In the genomic region with DNA sequence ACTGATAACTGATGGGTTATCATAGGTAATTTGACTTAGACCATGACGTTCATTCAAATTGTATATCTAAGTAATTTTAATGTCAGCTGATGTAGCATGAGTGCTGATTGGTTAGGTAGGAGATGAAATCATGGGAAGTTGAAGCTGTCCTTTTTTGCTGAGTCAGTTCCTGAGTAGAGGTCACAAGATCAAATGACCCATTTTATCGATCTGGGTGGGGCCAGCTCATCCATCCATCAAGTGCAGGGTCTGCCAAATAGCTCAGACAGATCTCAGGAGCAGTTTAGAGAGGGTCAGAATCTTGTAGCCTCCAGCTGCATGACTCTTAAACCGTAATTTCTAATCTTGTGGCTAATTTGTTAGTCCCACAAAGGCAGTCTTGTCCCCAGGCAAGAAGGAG, we compare ENCODE assay signal across 19 cellular contexts. TPM values are rescaled to one million over a fixed set of nuclear protein-coding genes. Genes with fewer than 3 reads are reported as not detected.
A peak's percentile ranks its signal among the peaks of the same experiment; 100 is the strongest.
DNase-seq lines count a peak whose midpoint lies in the region; ATAC-seq, FAIRE-seq and TF ChIP-seq lines count a peak whose summit lies in the region.
"Had no signal": no experiment of that assay in that cellular context is flagged by ENCODE, and none has a peak within 500 bp of the region (broad histone marks: within the 10 kb centered on the region; RNA-seq: fewer than 3 reads in every experiment).

No MANE protein-coding gene starts in this region.

- H3K9me3 Mint-ChIP-seq in activated naive CD4-positive, alpha-beta T cell treated with anti-CD3 and anti-CD28 coated beads for 36 hours: no peaks in the 10 kb centered on the region
- H3K9me3 Mint-ChIP-seq in mesothelial cell of epicardium: peaks cover 59% of the 10 kb centered on the region
- H3K9me3 Mint-ChIP-seq: CD8-positive, alpha-beta T cell had no signal

- no peaks in the 10 kb centered on the region for H3K79me2 ChIP-seq in K562 (ENCODE audit: control insufficient read depth, insufficient read depth, low read length)

- peaks cover 2 to 4% of the 10 kb centered on the region in 2 experiments; a peak in 1 of 5 replicates for H3K27me3 ChIP-seq in K562 (ENCODE audit: control insufficient read depth in 2 of 2, insufficient read depth in 2 of 2, low read length in 2 of 2)

- 29% methylated on average over 3 of the region's 3 CpGs for WGBS in A549 (ENCODE audit: missing lambda C conversion rate)
- WGBS in K562 (ENCODE audit: insufficient coverage, low coverage, missing lambda C conversion rate): 0% methylated on average over 3 of the region's 3 CpGs

- no peak overlapping the region for H2AFZ ChIP-seq in K562 (ENCODE audit: low read depth, low read length)

- H3K36me3 ChIP-seq in K562 (ENCODE audit: control insufficient read depth, insufficient read depth, low read length): no peaks in the 10 kb centered on the region

- FAIRE-seq in A549 (lab: Jason Lieb, UNC) (no peak), K562 (lab: Jason Lieb, UNC) (no peak)
- FAIRE-seq: D721Med, GM19239 had no signal

- H3K27ac ChIP-seq in A549 (no peak overlapping the region), K562 (ENCODE audit: extremely low read depth, low read depth, low read length) (no peak overlapping the region)
- H3K27ac ChIP-seq: HL-60 had no signal

- in situ Hi-C loops in K562 (cut with MboI): loop anchor here (10.0 kb wide), 1 partner anchor 133 kb away; a partner anchor contains a TSS

- no peak overlapping the region for H3K27ac Mint-ChIP-seq in activated naive CD4-positive, alpha-beta T cell treated with anti-CD3 and anti-CD28 coated beads for 36 hours
- H3K27ac Mint-ChIP-seq in mesothelial cell of epicardium: no peak overlapping the region
- H3K27ac Mint-ChIP-seq: CD14-positive monocyte; CD8-positive, alpha-beta T cell had no signal

- ATAC-seq in A549 (no peak), K562 (no peak)
- ATAC-seq: CD8-positive, alpha-beta T cell had no signal

- no peaks in the 10 kb centered on the region for H3K4me1 ChIP-seq in A549
- H3K4me1 ChIP-seq in K562 (replicated peaks in 1 of 2; ENCODE audit: control insufficient read depth in 2 of 2, insufficient read depth in 2 of 2, low read length in 2 of 2): no peaks in the 10 kb centered on the region

- H3K9me3 ChIP-seq in A549 (no peaks in the 10 kb centered on the region), K562 (replicated peaks; ENCODE audit: control insufficient read depth, insufficient read depth, low read depth, low read length) (no peaks in the 10 kb centered on the region)

- TF ChIP-seq RAD21 in A549 (conservative IDR thresholded peaks at IDR 0.05 in 1 of 2, IDR thresholded peaks at IDR 0.05 in 1 of 2): no peak
- TF ChIP-seq RAD21 in K562 (CRISPR knock-in tag; conservative IDR thresholded peaks at IDR 0.05 in 1 of 2, IDR thresholded peaks at IDR 0.05 in 1 of 2): no peak

- TF ChIP-seq POLR2A in A549 (IDR thresholded peaks at IDR 0.05; ENCODE audit: low read length) (no peak), K562 (conservative IDR thresholded peaks at IDR 0.05) (no peak)

- POLR2A ChIA-PET in A549 (lab: Yijun Ruan, JAX): no interaction called here
- POLR2A ChIA-PET in K562 (lab: Yijun Ruan, JAX): no interaction called here

- no peaks in the 10 kb centered on the region for H3K36me3 Mint-ChIP-seq in activated naive CD4-positive, alpha-beta T cell treated with anti-CD3 and anti-CD28 coated beads for 36 hours (ENCODE audit: low read depth)
- no peaks in the 10 kb centered on the region for H3K36me3 Mint-ChIP-seq in mesothelial cell of epicardium
- H3K36me3 Mint-ChIP-seq: CD14-positive monocyte; CD8-positive, alpha-beta T cell had no signal

- H3K4me3 Mint-ChIP-seq in activated naive CD4-positive, alpha-beta T cell treated with anti-CD3 and anti-CD28 coated beads for 36 hours: no peak overlapping the region
- H3K4me3 Mint-ChIP-seq in mesothelial cell of epicardium: no peak overlapping the region
- H3K4me3 Mint-ChIP-seq: CD14-positive monocyte; CD8-positive, alpha-beta T cell had no signal

- intact Hi-C loops in K562 (cut with micrococcal nuclease): loop anchor here (10.0 kb wide), 1 partner anchor 107 kb away; no protein-coding TSS in a partner anchor
- intact Hi-C loops in activated naive CD4-positive, alpha-beta T cell treated with anti-CD3 and anti-CD28 coated beads for 36 hours (cut with micrococcal nuclease): no loop called here

- no TSS peak for BruUV-seq in K562 (replicated peaks; lab: Mats Ljungman, UMichigan)

- H3K4me2 ChIP-seq in A549: no peak overlapping the region
- no peak overlapping the region for H3K4me2 ChIP-seq in K562 (ENCODE audit: insufficient read depth, low read length)

- no peak for TF ChIP-seq CTCF in A549 (IDR thresholded peaks at IDR 0.05)
- TF ChIP-seq CTCF in K562 (IDR thresholded peaks at IDR 0.05 in 2 of 3, conservative IDR thresholded peaks at IDR 0.05 in 1 of 3; ENCODE audit: insufficient read depth in 2 of 3, low read depth in 1 of 3, low read length in 3 of 3): no peak
- TF ChIP-seq CTCF in mesothelial cell of epicardium (IDR thresholded peaks at IDR 0.05; ENCODE audit: unreplicated experiment): no peak

- no peaks in the 10 kb centered on the region for H4K20me1 ChIP-seq in K562 (replicated peaks; ENCODE audit: control insufficient read depth, insufficient read depth, low read length)

- H3K9me1 ChIP-seq in K562 (ENCODE audit: control insufficient read depth, insufficient read depth, low read length): no peaks in the 10 kb centered on the region

- TF ChIP-seq EP300 in A549 (IDR thresholded peaks at IDR 0.05): no peak
- no peak for TF ChIP-seq EP300 in K562 (IDR thresholded peaks at IDR 0.05; ENCODE audit: low read length)

- no peak overlapping the region for H3K4me3 ChIP-seq in A549
- H3K4me3 ChIP-seq in K562: no peak overlapping the region

- CTCF ChIA-PET in A549 (lab: Yijun Ruan, JAX): interaction anchor here (1.1 to 1.3 kb wide), 2 partner anchors 9 to 625 kb away, joined by 3 read pairs; no protein-coding TSS in a partner anchor
- CTCF ChIA-PET in K562 (lab: Yijun Ruan, JAX; ENCODE audit: low intra/inter-chr PET ratio): no interaction called here
- CTCF ChIA-PET in activated naive CD4-positive, alpha-beta T cell treated with anti-CD3 and anti-CD28 coated beads for 36 hours (lab: Charles Lee): interaction anchor here (0.5 kb wide), 1 partner anchor 487 kb away, joined by 3 read pairs; no protein-coding TSS in a partner anchor

- DNase-seq in A549 (ENCODE audit: low read depth in 1 of 2, low spot score in 1 of 2) (no peak), ELF-1 (ENCODE audit: low read depth, low spot score) (peak; percentile 48), M059J (ENCODE audit: low read depth) (peak; percentile 67), K562 (ENCODE audit: extremely low read depth in 1 of 4, low spot score in 3 of 4) (no peak), mesothelial cell of epicardium (ENCODE audit: low spot score in 2 of 2, unreplicated experiment in 2 of 2) (no peak)
- DNase-seq in stimulated activated naive CD4-positive, alpha-beta T cell treated with Interleukin-2 at 50 U/mL for 16 hours (lab: John Stamatoyannopoulos, UW): no peak
- DNase-seq in activated naive CD4-positive, alpha-beta T cell treated with anti-CD3 and anti-CD28 coated beads for 36 hours: no peak
- DNase-seq: CD8-positive, alpha-beta T cell; COR-L47; DMS153; DMS79 treated with DMSO at 0.1 percent for 48 hours; EL; GF-D8; H7 had no signal

- H3K27me3 Mint-ChIP-seq in activated naive CD4-positive, alpha-beta T cell treated with anti-CD3 and anti-CD28 coated beads for 36 hours (ENCODE audit: low read depth): peaks cover 4% of the 10 kb centered on the region
- no peaks in the 10 kb centered on the region for H3K27me3 Mint-ChIP-seq in mesothelial cell of epicardium (ENCODE audit: low read depth)

- H3K4me1 Mint-ChIP-seq in activated naive CD4-positive, alpha-beta T cell treated with anti-CD3 and anti-CD28 coated beads for 36 hours (ENCODE audit: low read depth): no peaks in the 10 kb centered on the region
- no peaks in the 10 kb centered on the region for H3K4me1 Mint-ChIP-seq in mesothelial cell of epicardium

- no peak overlapping the region for H3K9ac ChIP-seq in K562 (ENCODE audit: insufficient read depth in 1 of 2, low read depth in 2 of 2, low read length in 2 of 2)

RNA-seq across cellular contexts. Expression of a gene that starts 35.3 kb away (rescaled TPM):
- polyA plus RNA-seq in A549 (2011; rRNA removed): 0.03 TPM in 1 of 2 replicates, not detected in the other
- polyA plus RNA-seq in A549 (2012; cell fraction: cytosol; rRNA removed): 0.01 and 0.03 TPM in 2 replicates
- polyA plus RNA-seq in A549 (2012; cell fraction: nucleus; rRNA removed): 0.04 TPM in 1 of 2 replicates, not detected in the other
- 0.05 to 0.09 TPM in 2 of 3 replicates, not detected in the other for polyA plus RNA-seq in A549 (2017; fragmentation: RNase III; extraction: RNeasy Plus Mini Kit Qiagen cat#74134 plus additional on column Dnase treatment)
- polyA minus RNA-seq in A549 (2011; rRNA and poly(A)+ RNA removed): 0.33 TPM in 1 of 2 replicates, not detected in the other
- total RNA-seq in M059J (2014; rRNA removed; shearing (Covaris generic)): 1.4 and 3.3 TPM in 2 replicates
- not detected in 2 replicates for total RNA-seq in K562 (2011; cell fraction: chromatin; rRNA removed; ENCODE audit: low replicate concordance)
- not detected in 2 replicates for total RNA-seq in K562 (2011; cell fraction: nucleolus; rRNA removed)
- total RNA-seq in K562 (2011; cell fraction: nucleoplasm; rRNA removed): not detected in 2 replicates
- total RNA-seq in K562 (2014; rRNA removed): not detected in 2 replicates
- not detected in 2 replicates for total RNA-seq in K562 (2014; rRNA removed; fragmentation: Illumina TruSeq; extraction: Trizol)
- total RNA-seq in K562 (2015; rRNA removed; fragmentation: Illumina TruSeq; extraction: Trizol): not detected in 2 replicates
- not detected in 2 replicates for total RNA-seq in K562 (2021)
- not detected in 2 replicates for polyA plus RNA-seq in K562 (2011; rRNA removed)
- polyA plus RNA-seq in K562 (2011; cell fraction: cytosol; rRNA removed): not detected in 2 replicates
- polyA plus RNA-seq in K562 (2011; cell fraction: nucleus; rRNA removed): not detected in 2 replicates
- polyA plus RNA-seq in K562 (2012): not detected in 2 replicates
- not detected in 2 replicates for polyA plus RNA-seq in K562 (2014; fragmentation: Illumina TruSeq; extraction: Trizol)
- polyA plus RNA-seq in K562 (2014; fragmentation: Nextera tagmentation; extraction: Ambion mirVana): not detected
- not detected in 2 replicates for polyA plus RNA-seq in K562 (2014; rRNA removed)
- not detected in 2 replicates for polyA minus RNA-seq in K562 (2011; rRNA and poly(A)+ RNA removed)
- not detected in 2 replicates for polyA minus RNA-seq in K562 (2011; cell fraction: cytosol; rRNA and poly(A)+ RNA removed)
- polyA minus RNA-seq in K562 (2011; cell fraction: nucleus; rRNA and poly(A)+ RNA removed): not detected in 2 replicates
- not detected for total RNA-seq in activated naive CD4-positive, alpha-beta T cell treated with anti-CD3 and anti-CD28 coated beads for 36 hours
- total RNA-seq in mesothelial cell of epicardium: not detected in 3 replicates
- total RNA-seq: A673; CD8-positive, alpha-beta T cell had no signal
- polyA plus RNA-seq: CD14-positive monocyte had no signal

RNA-seq across cellular contexts. Expression of a gene that starts 48.9 kb away (rescaled TPM):
- polyA plus RNA-seq in A549 (2011; rRNA removed): 0.03 and 0.07 TPM in 2 replicates
- not detected in 2 replicates for polyA plus RNA-seq in A549 (2012; cell fraction: cytosol; rRNA removed)
- not detected in 2 replicates for polyA plus RNA-seq in A549 (2012; cell fraction: nucleus; rRNA removed)
- polyA plus RNA-seq in A549 (2017; fragmentation: RNase III; extraction: RNeasy Plus Mini Kit Qiagen cat#74134 plus additional on column Dnase treatment): 0.08 to 0.13 TPM in 2 of 3 replicates, not detected in the other
- polyA minus RNA-seq in A549 (2011; rRNA and poly(A)+ RNA removed): not detected in 2 replicates
- total RNA-seq in M059J (2014; rRNA removed; shearing (Covaris generic)): 4.3 and 5.8 TPM in 2 replicates
- not detected in 2 replicates for total RNA-seq in K562 (2011; cell fraction: chromatin; rRNA removed; ENCODE audit: low replicate concordance)
- not detected in 2 replicates for total RNA-seq in K562 (2011; cell fraction: nucleolus; rRNA removed)
- total RNA-seq in K562 (2011; cell fraction: nucleoplasm; rRNA removed): not detected in 2 replicates
- total RNA-seq in K562 (2014; rRNA removed): not detected in 2 replicates
- not detected in 2 replicates for total RNA-seq in K562 (2014; rRNA removed; fragmentation: Illumina TruSeq; extraction: Trizol)
- not detected in 2 replicates for total RNA-seq in K562 (2015; rRNA removed; fragmentation: Illumina TruSeq; extraction: Trizol)
- not detected in 2 replicates for total RNA-seq in K562 (2021)
- polyA plus RNA-seq in K562 (2011; rRNA removed): not detected in 2 replicates
- polyA plus RNA-seq in K562 (2011; cell fraction: cytosol; rRNA removed): not detected in 2 replicates
- not detected in 2 replicates for polyA plus RNA-seq in K562 (2011; cell fraction: nucleus; rRNA removed)
- 0.04 and 0.19 TPM in 2 replicates for polyA plus RNA-seq in K562 (2012)
- polyA plus RNA-seq in K562 (2014; fragmentation: Illumina TruSeq; extraction: Trizol): not detected in 2 replicates
- polyA plus RNA-seq in K562 (2014; fragmentation: Nextera tagmentation; extraction: Ambion mirVana): under 1 TPM in 1 of 2 experiments, not detected in 1; 0.20 TPM
- not detected in 2 replicates for polyA plus RNA-seq in K562 (2014; rRNA removed)
- polyA minus RNA-seq in K562 (2011; rRNA and poly(A)+ RNA removed): not detected in 2 replicates
- polyA minus RNA-seq in K562 (2011; cell fraction: cytosol; rRNA and poly(A)+ RNA removed): not detected in 2 replicates
- polyA minus RNA-seq in K562 (2011; cell fraction: nucleus; rRNA and poly(A)+ RNA removed): not detected in 2 replicates
- total RNA-seq in activated naive CD4-positive, alpha-beta T cell treated with anti-CD3 and anti-CD28 coated beads for 36 hours: not detected
- total RNA-seq in mesothelial cell of epicardium: not detected in 3 replicates
- total RNA-seq: A673; CD8-positive, alpha-beta T cell; H7 had no signal
- polyA plus RNA-seq: CD14-positive monocyte had no signal

Comparison
In these comparisons a context has a peak if more than half of its experiments do, and no peak if none do; other contexts are left out.
1. DNase-seq: peak in ELF-1 (single experiment) and M059J (single experiment); none in A549 (0 of 2), K562 (0 of 4), stimulated activated naive CD4-positive, alpha-beta T cell treated with Interleukin-2 at 50 U/mL for 16 hours (single experiment), activated naive CD4-positive, alpha-beta T cell treated with anti-CD3 and anti-CD28 coated beads for 36 hours (single experiment) and mesothelial cell of epicardium (0 of 2).